ENCODE assay signal across 21 cellular contexts in the genomic region with DNA sequence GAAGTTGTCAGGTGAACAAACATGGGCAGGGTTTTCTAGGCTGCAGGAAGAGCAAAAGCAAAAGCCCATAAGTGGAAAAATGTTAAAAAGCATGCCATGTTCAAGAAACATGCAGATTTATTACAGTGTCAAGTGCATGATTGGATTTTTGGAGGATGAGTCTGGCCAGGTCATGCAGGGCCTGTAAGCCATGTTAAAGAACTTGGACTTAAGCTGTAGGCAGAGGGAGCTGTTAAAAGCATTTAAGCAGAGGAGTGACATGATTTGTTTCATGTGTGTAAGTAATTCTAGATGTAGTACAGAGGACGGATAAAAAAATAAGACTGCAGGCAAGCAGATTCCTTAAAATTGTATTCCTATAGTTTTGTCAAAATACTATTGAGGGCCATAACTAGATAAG. TPM values are rescaled to one million over a fixed set of nuclear protein-coding genes. Genes with fewer than 3 reads are reported as not detected.
DNase-seq lines count a peak whose midpoint lies in the region; ATAC-seq and TF ChIP-seq lines count a peak whose summit lies in the region.
"Had no signal": no experiment of that assay in that cellular context is flagged by ENCODE, and none has a peak within 500 bp of the region (broad histone marks: within the 10 kb centered on the region; RNA-seq: fewer than 3 reads in every experiment).

No MANE protein-coding gene starts in this region.

- H3K36me3 ChIP-seq in GM23338 (ENCODE audit: insufficient read depth) (no peaks in the 10 kb centered on the region), breast epithelium (no peaks in the 10 kb centered on the region)

- H3K4me3 ChIP-seq in GM23338: no peak overlapping the region
- no peak overlapping the region for H3K4me3 ChIP-seq in breast epithelium
- H3K4me3 ChIP-seq: GM23248 had no signal

- peak; percentile 74 for DNase-seq in DMS79 (lab: John Stamatoyannopoulos, UW)
- no peak for DNase-seq in GM23338 (ENCODE audit: low spot score)
- DNase-seq in amniotic epithelial cell (ENCODE audit: low read depth): peak; percentile 18
- DNase-seq in progenitor cell of endocrine pancreas (ENCODE audit: low spot score, unreplicated experiment): no peak
- DNase-seq in breast epithelium (ENCODE audit: low spot score in 2 of 2): no peak
- DNase-seq: CD4-positive, CD25-positive, alpha-beta regulatory T cell; GM23248; HCEC 1CT; KBM-7; MM.1S; NCI-H1092; NCI-H1436; NCI-H2029; NCI-H446; NCI-H526; NK-92 treated with Interleukin-12 subunit alpha and Interleukin-12 subunit beta, amount 100 ng/mL, for 24 hours; SIG-M5; T-helper 1 cell had no signal

- H3K4me3 Mint-ChIP-seq in GM23338: no peak overlapping the region
- no peak overlapping the region for H3K4me3 Mint-ChIP-seq in nephron
- H3K4me3 Mint-ChIP-seq in progenitor cell of endocrine pancreas (ENCODE audit: low read depth): no peak overlapping the region
- H3K4me3 Mint-ChIP-seq: CD4-positive, CD25-positive, alpha-beta regulatory T cell had no signal

- peaks cover 37% of the 10 kb centered on the region for H3K4me1 ChIP-seq in GM23338 (ENCODE audit: insufficient read depth)
- H3K4me1 ChIP-seq in breast epithelium: no peaks in the 10 kb centered on the region

- H3K36me3 Mint-ChIP-seq in GM23338 (ENCODE audit: low read depth) (no peaks in the 10 kb centered on the region; the same call in 2 of the 3 replicates), nephron (ENCODE audit: low read depth) (no peaks in the 10 kb centered on the region), progenitor cell of endocrine pancreas (ENCODE audit: insufficient read depth) (no peaks in the 10 kb centered on the region)
- H3K36me3 Mint-ChIP-seq: CD4-positive, CD25-positive, alpha-beta regulatory T cell had no signal

- H2AFZ ChIP-seq in GM23338: peak overlapping the region; percentile 3; the same call in 1 of the 2 replicates
- H2AFZ ChIP-seq: GM23248 had no signal

- intact Hi-C loops in breast epithelium (cut with DNase I; ENCODE audit: low total_unique reads): no loop called here

- TF ChIP-seq POLR2A in breast epithelium (IDR thresholded peaks at IDR 0.05): no peak

- no peak overlapping the region for H3K4me2 ChIP-seq in GM23338

- H3K27ac ChIP-seq in GM23338 (ENCODE audit: low read depth): peak overlapping the region; percentile 69; the same call in 1 of the 2 replicates
- H3K27ac ChIP-seq in breast epithelium: no peak overlapping the region
- H3K27ac ChIP-seq: GM23248, RWPE1 had no signal

- H3K9me3 ChIP-seq in breast epithelium: no peaks in the 10 kb centered on the region

- H3F3A ChIP-seq in GM23338 (replicated peaks; ENCODE audit: low read depth): peaks cover 4% of the 10 kb centered on the region; the same call in 1 of the 2 replicates

- TF ChIP-seq CTCF in GM23338 (conservative IDR thresholded peaks at IDR 0.05; ENCODE audit: low read depth in 2 of 2): no peak
- TF ChIP-seq CTCF in nephron (IDR thresholded peaks at IDR 0.05; ENCODE audit: unreplicated experiment in 3 of 3): no peak
- no peak for TF ChIP-seq CTCF in progenitor cell of endocrine pancreas (IDR thresholded peaks at IDR 0.05; ENCODE audit: unreplicated experiment)
- TF ChIP-seq CTCF in breast epithelium (IDR thresholded peaks at IDR 0.05): no peak

- no peaks in the 10 kb centered on the region; the same call in 2 of the 3 replicates for H3K9me3 Mint-ChIP-seq in GM23338
- no peaks in the 10 kb centered on the region for H3K9me3 Mint-ChIP-seq in nephron
- no peaks in the 10 kb centered on the region for H3K9me3 Mint-ChIP-seq in progenitor cell of endocrine pancreas (ENCODE audit: low read depth)

- H3K9me2 ChIP-seq in GM23338 (ENCODE audit: insufficient read depth): no peaks in the 10 kb centered on the region

- ATAC-seq in GM23338 (no peak), GM19328 (IDR thresholded peaks at IDR 0.05; ENCODE audit: unreplicated experiment) (no peak)

- H3K27me3 Mint-ChIP-seq in GM23338 (ENCODE audit: insufficient read depth, low read depth, poor library complexity): peaks cover 6% of the 10 kb centered on the region
- no peaks in the 10 kb centered on the region for H3K27me3 Mint-ChIP-seq in nephron (ENCODE audit: low read depth)
- no peaks in the 10 kb centered on the region for H3K27me3 Mint-ChIP-seq in progenitor cell of endocrine pancreas

- H3K79me2 ChIP-seq in GM23338 (replicated peaks; ENCODE audit: insufficient read depth): no peaks in the 10 kb centered on the region

- no peak overlapping the region for H3K27ac Mint-ChIP-seq in GM23338
- peak overlapping the region; percentile 0 to 6 (median 3) for H3K27ac Mint-ChIP-seq in nephron
- H3K27ac Mint-ChIP-seq in progenitor cell of endocrine pancreas: no peak overlapping the region
- H3K27ac Mint-ChIP-seq: CD4-positive, CD25-positive, alpha-beta regulatory T cell had no signal

- H3K27me3 ChIP-seq in GM23338 (ENCODE audit: insufficient read depth) (no peaks in the 10 kb centered on the region), breast epithelium (no peaks in the 10 kb centered on the region)

- peaks cover 31% of the 10 kb centered on the region for H3K4me1 Mint-ChIP-seq in GM23338
- H3K4me1 Mint-ChIP-seq in nephron: peaks cover 17% of the 10 kb centered on the region
- peaks cover 19% of the 10 kb centered on the region for H3K4me1 Mint-ChIP-seq in progenitor cell of endocrine pancreas (ENCODE audit: low read depth)

- no peaks in the 10 kb centered on the region for H4K20me1 ChIP-seq in GM23338 (replicated peaks; ENCODE audit: insufficient read depth)

TF ChIP-seq in GM23338, 12 proteins besides CTCF, POLR2A, EP300 and RAD21:
- no peak for TF ChIP-seq NANOG (IDR thresholded peaks at IDR 0.05; ENCODE audit: borderline replicate concordance)
TF ChIP-seq in GM23338: peak in this region for 0.

RNA-seq across cellular contexts. Expression of a gene that starts 16.4 kb away (rescaled TPM):
- 569 and 581 TPM in 2 replicates for total RNA-seq in GM23338 (2014; rRNA removed; shearing (Covaris generic))
- polyA plus RNA-seq in GM23338 (2016; fragmentation: Nextera tagmentation; extraction: Ambion mirVana): 651 and 686 TPM in 2 replicates
- total RNA-seq in progenitor cell of endocrine pancreas (391 and 408 TPM in 2 replicates), breast epithelium (10 to 100 TPM; 11.8 to 76.5 (median 54.7) TPM)

Comparison
In these comparisons a context has a peak if more than half of its experiments do, and no peak if none do; other contexts are left out.
1. DNase-seq: peak in DMS79 (single experiment) and amniotic epithelial cell (single experiment); none in GM23338 (single experiment), progenitor cell of endocrine pancreas (single experiment) and breast epithelium (0 of 2).
2. H3K27ac Mint-ChIP-seq: peak in nephron (3 of 3); none in GM23338 (single experiment) and progenitor cell of endocrine pancreas (single experiment).